In the genomic region with DNA sequence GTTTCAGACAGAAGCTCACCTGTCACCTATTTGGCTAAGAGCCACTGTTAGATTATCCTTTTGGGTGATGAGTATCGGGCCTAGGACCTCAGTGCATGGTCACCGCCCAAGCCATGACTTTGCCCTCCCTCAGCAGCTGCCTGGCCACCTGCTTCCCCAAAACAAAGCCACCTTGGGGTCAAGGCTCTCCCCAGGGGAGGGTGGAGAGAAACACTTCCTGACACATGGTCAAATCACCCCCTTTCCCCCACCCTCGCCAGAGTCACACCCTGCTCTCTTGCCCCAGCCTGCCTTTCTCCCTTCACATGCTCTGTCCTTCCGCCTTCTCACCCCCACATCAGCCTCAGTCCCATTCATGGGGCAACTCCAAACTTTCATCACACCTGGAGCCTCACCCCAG, we compare ENCODE assay signal across 18 cellular contexts. TPM values are rescaled to one million over a fixed set of nuclear protein-coding genes. Genes with fewer than 3 reads are reported as not detected.
DNase-seq lines count a peak whose midpoint lies in the region; ATAC-seq and TF ChIP-seq lines count a peak whose summit lies in the region.
"Had no signal": no experiment of that assay in that cellular context is flagged by ENCODE, and none has a peak within 500 bp of the region (broad histone marks: within the 10 kb centered on the region; RNA-seq: fewer than 3 reads in every experiment).

No MANE protein-coding gene starts in this region.

- no peak for ATAC-seq in left ventricle myocardium superior
- ATAC-seq: activated CD8-positive, alpha-beta T cell treated with anti-CD3 and anti-CD28 coated beads, Interleukin-2, amount 10 ng/mL, durations not matched to agents 7 days and 5 days had no signal

- DNase-seq in left ventricle myocardium inferior (no peak), left ventricle myocardium superior (no peak), myocyte (ENCODE audit: low read depth) (peak; percentile 59), ureter (ENCODE audit: low spot score) (peak; percentile 83), OCI-M1 (lab: John Stamatoyannopoulos, UW) (no peak), GDM1 (lab: John Stamatoyannopoulos, UW) (no peak), GM10266 (ENCODE audit: extremely low spot score) (no peak)
- no peak for DNase-seq in activated T-helper 1 cell treated with anti-CD3 and anti-CD28 coated beads, Interleukin-12 subunit alpha, Interleukin-12 subunit beta, Interleukin-2, Interleukin-4 antibody, amounts not matched to agents 30 ng/mL and 10 ng/mL and 1 ng/mL, durations not matched to agents 14 hours and 24 hours and 36 hours (ENCODE audit: low spot score)
- DNase-seq: activated CD8-positive, alpha-beta T cell treated with anti-CD3 and anti-CD28 coated beads, Interleukin-2, amount 10 ng/mL, durations not matched to agents 7 days and 5 days; activated naive CD4-positive, alpha-beta T cell treated with anti-CD3 and anti-CD28 coated beads, Interleukin-2, amount 50 U/mL, for 16 hours; AML-193; H7; hippocampal formation; NCI-H2171 treated with DMSO at 0.1 percent for 48 hours; ovary had no signal

- no peak for TF ChIP-seq CTCF in left ventricle myocardium inferior (IDR thresholded peaks at IDR 0.05; ENCODE audit: borderline replicate concordance)
- no peak for TF ChIP-seq CTCF in GM10266 (IDR thresholded peaks at IDR 0.05; ENCODE audit: control insufficient read depth, insufficient read depth, low read depth, missing control alignments)

- H3K9me3 Mint-ChIP-seq in activated T-helper 1 cell treated with anti-CD3 and anti-CD28 coated beads, Interleukin-12 subunit alpha, Interleukin-12 subunit beta, Interleukin-2, Interleukin-4 antibody, amounts not matched to agents 30 ng/mL and 10 ng/mL and 1 ng/mL, durations not matched to agents 14 hours and 24 hours and 36 hours, result no peaks in the 10 kb centered on the region
- H3K9me3 Mint-ChIP-seq: T-helper 1 cell treated with Interleukin-12 subunit alpha and Interleukin-12 subunit beta and Interleukin-4 antibody, amounts not matched to agents 30 μg/mL and 1 μg/mL, for 36 hours had no signal

- H3K27ac Mint-ChIP-seq in activated T-helper 1 cell treated with anti-CD3 and anti-CD28 coated beads, Interleukin-12 subunit alpha, Interleukin-12 subunit beta, Interleukin-2, Interleukin-4 antibody, amounts not matched to agents 30 ng/mL and 10 ng/mL and 1 ng/mL, durations not matched to agents 14 hours and 24 hours and 36 hours, result no peak overlapping the region
- H3K27ac Mint-ChIP-seq: activated CD8-positive, alpha-beta T cell treated with anti-CD3 and anti-CD28 coated beads, Interleukin-2, amount 10 ng/mL, durations not matched to agents 7 days and 5 days; T-helper 1 cell treated with Interleukin-12 subunit alpha and Interleukin-12 subunit beta and Interleukin-4 antibody, amounts not matched to agents 30 μg/mL and 1 μg/mL, for 36 hours had no signal

- peak overlapping the region; percentile 92 for H3K27ac ChIP-seq in left ventricle myocardium inferior (replicated peaks)
- H3K27ac ChIP-seq: ovary had no signal

- intact Hi-C loops in left ventricle myocardium inferior (cut with micrococcal nuclease), result no loop called here
- intact Hi-C loops in left ventricle myocardium superior (cut with micrococcal nuclease), result no loop called here
- intact Hi-C loops in activated T-helper 1 cell treated with anti-CD3 and anti-CD28 coated beads, Interleukin-12 subunit alpha, Interleukin-12 subunit beta, Interleukin-2, Interleukin-4 antibody, amounts not matched to agents 30 ng/mL and 10 ng/mL and 1 ng/mL, durations not matched to agents 14 hours and 24 hours and 36 hours (cut with micrococcal nuclease), result loop anchor here (5.0 kb wide), 2 partner anchors 171 to 241 kb away; a partner anchor contains a TSS

- H3K4me3 Mint-ChIP-seq in activated T-helper 1 cell treated with anti-CD3 and anti-CD28 coated beads, Interleukin-12 subunit alpha, Interleukin-12 subunit beta, Interleukin-2, Interleukin-4 antibody, amounts not matched to agents 30 ng/mL and 10 ng/mL and 1 ng/mL, durations not matched to agents 14 hours and 24 hours and 36 hours, result peak overlapping the region; percentile 24

- peaks cover 66% of the 10 kb centered on the region for H3K4me1 Mint-ChIP-seq in activated T-helper 1 cell treated with anti-CD3 and anti-CD28 coated beads, Interleukin-12 subunit alpha, Interleukin-12 subunit beta, Interleukin-2, Interleukin-4 antibody, amounts not matched to agents 30 ng/mL and 10 ng/mL and 1 ng/mL, durations not matched to agents 14 hours and 24 hours and 36 hours (ENCODE audit: low read depth)

- peaks cover 56% of the 10 kb centered on the region for H3K4me1 ChIP-seq in left ventricle myocardium inferior

- H3K27me3 ChIP-seq in left ventricle myocardium inferior (ENCODE audit: low read depth), result no peaks in the 10 kb centered on the region
- H3K27me3 ChIP-seq: ovary had no signal

- H3K27me3 Mint-ChIP-seq in activated T-helper 1 cell treated with anti-CD3 and anti-CD28 coated beads, Interleukin-12 subunit alpha, Interleukin-12 subunit beta, Interleukin-2, Interleukin-4 antibody, amounts not matched to agents 30 ng/mL and 10 ng/mL and 1 ng/mL, durations not matched to agents 14 hours and 24 hours and 36 hours (ENCODE audit: insufficient read depth), result peaks cover 5% of the 10 kb centered on the region

- H3K4me3 ChIP-seq in left ventricle myocardium inferior, result no peak overlapping the region
- H3K4me3 ChIP-seq: ovary had no signal

- H3K36me3 Mint-ChIP-seq in activated T-helper 1 cell treated with anti-CD3 and anti-CD28 coated beads, Interleukin-12 subunit alpha, Interleukin-12 subunit beta, Interleukin-2, Interleukin-4 antibody, amounts not matched to agents 30 ng/mL and 10 ng/mL and 1 ng/mL, durations not matched to agents 14 hours and 24 hours and 36 hours (ENCODE audit: low read depth), result peaks cover 7% of the 10 kb centered on the region

- no peaks in the 10 kb centered on the region for H3K36me3 ChIP-seq in left ventricle myocardium inferior
- H3K36me3 ChIP-seq: ovary had no signal

- no peaks in the 10 kb centered on the region for H3K9me3 ChIP-seq in left ventricle myocardium inferior (replicated peaks)
- H3K9me3 ChIP-seq: ovary had no signal

RNA-seq across cellular contexts. Expression of a gene that starts 1.7 kb away (rescaled TPM):
- total RNA-seq in left ventricle myocardium inferior (27.2 TPM), left ventricle myocardium superior (21.9 TPM), myocyte (10.1 and 10.2 TPM in 2 replicates), ureter (5.6 TPM)
- 28.5 and 28.9 TPM in 2 replicates for total RNA-seq in activated T-helper 1 cell treated with anti-CD3 and anti-CD28 coated beads, Interleukin-12 subunit alpha, Interleukin-12 subunit beta, Interleukin-2, Interleukin-4 antibody, amounts not matched to agents 30 ng/mL and 10 ng/mL and 1 ng/mL, durations not matched to agents 14 hours and 24 hours and 36 hours
- polyA plus RNA-seq in myocyte (2012), result 41.6 TPM

RNA-seq across cellular contexts. Expression of a gene that starts 11.9 kb away (rescaled TPM):
- total RNA-seq in left ventricle myocardium inferior (0.44 TPM), left ventricle myocardium superior (not detected), myocyte (not detected in 2 replicates), ureter (0.13 TPM)
- not detected in 2 replicates for total RNA-seq in activated T-helper 1 cell treated with anti-CD3 and anti-CD28 coated beads, Interleukin-12 subunit alpha, Interleukin-12 subunit beta, Interleukin-2, Interleukin-4 antibody, amounts not matched to agents 30 ng/mL and 10 ng/mL and 1 ng/mL, durations not matched to agents 14 hours and 24 hours and 36 hours
- 0.04 TPM for polyA plus RNA-seq in myocyte (2012)
- total RNA-seq: epithelial cell of proximal tubule, G401, H7 had no signal
- polyA plus RNA-seq: ovary had no signal

RNA-seq across cellular contexts. Expression of a gene that starts 45.2 kb away (rescaled TPM):
- total RNA-seq in left ventricle myocardium inferior (68.7 TPM), left ventricle myocardium superior (68.1 TPM), myocyte (42.0 and 63.9 TPM in 2 replicates), ureter (41.5 TPM)
- 59.5 and 60.6 TPM in 2 replicates for total RNA-seq in activated T-helper 1 cell treated with anti-CD3 and anti-CD28 coated beads, Interleukin-12 subunit alpha, Interleukin-12 subunit beta, Interleukin-2, Interleukin-4 antibody, amounts not matched to agents 30 ng/mL and 10 ng/mL and 1 ng/mL, durations not matched to agents 14 hours and 24 hours and 36 hours
- 75.9 TPM for polyA plus RNA-seq in myocyte (2012)

RNA-seq across cellular contexts. Expression of a gene that starts 53.5 kb away (rescaled TPM):
- total RNA-seq in left ventricle myocardium inferior, result 58.5 TPM
- 66.1 TPM for total RNA-seq in left ventricle myocardium superior
- 121 and 123 TPM in 2 replicates for total RNA-seq in activated T-helper 1 cell treated with anti-CD3 and anti-CD28 coated beads, Interleukin-12 subunit alpha, Interleukin-12 subunit beta, Interleukin-2, Interleukin-4 antibody, amounts not matched to agents 30 ng/mL and 10 ng/mL and 1 ng/mL, durations not matched to agents 14 hours and 24 hours and 36 hours
- 33.7 and 39.7 TPM in 2 replicates for total RNA-seq in myocyte
- polyA plus RNA-seq in myocyte (2012), result 34.4 TPM
- 201 TPM for total RNA-seq in ureter

Comparison
In these comparisons a context has a peak if more than half of its experiments do, and no peak if none do; other contexts are left out.
1. DNase-seq: peak in myocyte (single experiment) and ureter (single experiment); none in left ventricle myocardium inferior (single experiment), left ventricle myocardium superior (single experiment), activated T-helper 1 cell treated with anti-CD3 and anti-CD28 coated beads, Interleukin-12 subunit alpha, Interleukin-12 subunit beta, Interleukin-2, Interleukin-4 antibody, amounts not matched to agents 30 ng/mL and 10 ng/mL and 1 ng/mL, durations not matched to agents 14 hours and 24 hours and 36 hours (single experiment), OCI-M1 (single experiment), GDM1 (single experiment) and GM10266 (single experiment).